Comparison of ENCODE assay signal across 8 cellular contexts in the genomic region with DNA sequence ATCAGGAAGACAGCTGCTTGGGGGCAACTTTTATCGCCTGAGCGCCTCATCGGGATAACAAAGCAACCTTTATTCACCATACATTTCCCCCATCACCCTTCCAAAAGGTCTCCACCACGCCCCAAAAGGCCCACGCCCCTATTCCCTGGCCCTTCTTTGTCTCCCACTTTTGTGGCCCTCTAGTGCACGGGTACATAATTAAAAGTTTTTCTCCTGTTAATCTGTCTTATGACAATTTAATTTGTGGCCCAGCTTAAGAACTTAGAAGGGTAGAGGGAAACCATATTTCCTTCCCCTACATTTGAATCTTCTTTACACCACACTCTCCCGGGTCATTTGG. TPM values are rescaled to one million over a fixed set of nuclear protein-coding genes. Genes with fewer than 3 reads are reported as not detected.
DNase-seq lines count a peak whose midpoint lies in the region; ATAC-seq and TF ChIP-seq lines count a peak whose summit lies in the region.

No MANE protein-coding gene starts in this region.

- H3K4me1 ChIP-seq in CD8-positive, alpha-beta T cell (ENCODE audit: insufficient read depth, low read length), result peaks cover 24% of the 10 kb centered on the region
- H3K4me1 ChIP-seq in subcutaneous abdominal adipose tissue (ENCODE audit: control insufficient read depth in 5 of 5, insufficient read depth in 5 of 5, low read length in 5 of 5), result peaks cover 5 to 32% (median 30%) of the 10 kb centered on the region in 5 donors

- H3K4me3 Mint-ChIP-seq in CD8-positive, alpha-beta T cell, result peak overlapping the region; percentile 87
- peak overlapping the region; percentile 85 for H3K4me3 Mint-ChIP-seq in activated naive CD8-positive, alpha-beta T cell treated with anti-CD3 and anti-CD28 coated beads for 36 hours

- intact Hi-C loops in CD8-positive, alpha-beta T cell (cut with DNase I, micrococcal nuclease), result loop anchor here (2.0 to 10.0 kb wide), 6 partner anchors 70 to 416 kb away; a partner anchor contains a TSS
- intact Hi-C loops in left colon (cut with DNase I, micrococcal nuclease), result no loop called here

- H3K27me3 Mint-ChIP-seq in CD8-positive, alpha-beta T cell (ENCODE audit: low read depth), result peaks cover 8% of the 10 kb centered on the region
- peaks cover 5% of the 10 kb centered on the region for H3K27me3 Mint-ChIP-seq in activated naive CD8-positive, alpha-beta T cell treated with anti-CD3 and anti-CD28 coated beads for 36 hours

- H3K27me3 ChIP-seq in CD8-positive, alpha-beta T cell (ENCODE audit: insufficient read depth, low read length), result no peaks in the 10 kb centered on the region
- H3K27me3 ChIP-seq in subcutaneous abdominal adipose tissue (ENCODE audit: control insufficient read depth in 5 of 5, insufficient read depth in 4 of 5, low read length in 5 of 5), result peaks cover 0 to 2% (median 0%) of the 10 kb centered on the region in 5 donors

- no peaks in the 10 kb centered on the region for H3K36me3 ChIP-seq in CD8-positive, alpha-beta T cell (ENCODE audit: insufficient read depth, low read length)
- peaks cover 0 to 1% (median under 1%) of the 10 kb centered on the region in 5 donors for H3K36me3 ChIP-seq in subcutaneous abdominal adipose tissue (ENCODE audit: control insufficient read depth in 5 of 5, insufficient read depth in 5 of 5, low read length in 5 of 5)

- CTCF ChIA-PET in CD8-positive, alpha-beta T cell (lab: Charles Lee), result interaction anchor here (0.6 to 5.2 kb wide), 34 partner anchors 10 to 613 kb away, joined by 3 to 44 read pairs (median 6); a partner anchor contains a TSS

- POLR2A ChIA-PET in CD8-positive, alpha-beta T cell (lab: Charles Lee), result interaction anchor here (0.9 to 3.0 kb wide), 6 partner anchors 9 to 217 kb away, joined by 3 to 13 read pairs (median 4); a partner anchor contains a TSS

- DNase-seq in CD8-positive, alpha-beta T cell, result peak in 2 of 7 experiments; percentile 17 to 30
- DNase-seq in NCI-H1694 treated with DMSO at 0.1 percent for 48 hours (lab: John Stamatoyannopoulos, UW) (peak; percentile 15), left colon (peak in 1 of 2 donors; percentile 27), GM10266 (ENCODE audit: extremely low spot score) (no peak), activated gamma-delta T cell (lab: John Stamatoyannopoulos, UW) (no peak)
- peak; percentile 27 for DNase-seq in activated naive CD8-positive, alpha-beta T cell treated with anti-CD3 and anti-CD28 coated beads for 36 hours

- peaks cover 8% of the 10 kb centered on the region for H3K36me3 Mint-ChIP-seq in CD8-positive, alpha-beta T cell
- H3K36me3 Mint-ChIP-seq in activated naive CD8-positive, alpha-beta T cell treated with anti-CD3 and anti-CD28 coated beads for 36 hours, result peaks cover 1% of the 10 kb centered on the region

- TF ChIP-seq CTCF in CD8-positive, alpha-beta T cell (IDR thresholded peaks at IDR 0.05), result no peak
- TF ChIP-seq CTCF in GM10266 (IDR thresholded peaks at IDR 0.05; ENCODE audit: control insufficient read depth, insufficient read depth, low read depth, missing control alignments), result no peak

- no peaks in the 10 kb centered on the region for H3K9me3 Mint-ChIP-seq in CD8-positive, alpha-beta T cell
- H3K9me3 Mint-ChIP-seq in activated naive CD8-positive, alpha-beta T cell treated with anti-CD3 and anti-CD28 coated beads for 36 hours, result no peaks in the 10 kb centered on the region

- H3K9me3 ChIP-seq in CD8-positive, alpha-beta T cell (ENCODE audit: low read length), result no peaks in the 10 kb centered on the region
- H3K9me3 ChIP-seq in subcutaneous abdominal adipose tissue (ENCODE audit: control insufficient read depth in 5 of 5, low read length in 5 of 5), result no peaks in the 10 kb centered on the region

- H3K9ac ChIP-seq in subcutaneous abdominal adipose tissue (ENCODE audit: low read length in 5 of 5), result peak overlapping the region; percentile 86 to 92 (median 90)

- H3K4me1 Mint-ChIP-seq in CD8-positive, alpha-beta T cell (ENCODE audit: low read depth), result peaks cover 44% of the 10 kb centered on the region
- peaks cover 22% of the 10 kb centered on the region for H3K4me1 Mint-ChIP-seq in activated naive CD8-positive, alpha-beta T cell treated with anti-CD3 and anti-CD28 coated beads for 36 hours

- peak overlapping the region; percentile 56 for H3K4me3 ChIP-seq in CD8-positive, alpha-beta T cell (ENCODE audit: low read depth, low read length)
- H3K4me3 ChIP-seq in subcutaneous abdominal adipose tissue (ENCODE audit: low read depth in 1 of 5, low read length in 5 of 5), result peak overlapping the region; percentile 66 to 88 (median 86)

- peak overlapping the region; percentile 86 for H3K27ac Mint-ChIP-seq in CD8-positive, alpha-beta T cell
- H3K27ac Mint-ChIP-seq in activated naive CD8-positive, alpha-beta T cell treated with anti-CD3 and anti-CD28 coated beads for 36 hours, result peak overlapping the region; percentile 64

- H3K27ac ChIP-seq in CD8-positive, alpha-beta T cell (ENCODE audit: low read depth, low read length), result peak overlapping the region; percentile 55
- H3K27ac ChIP-seq in subcutaneous abdominal adipose tissue (ENCODE audit: low read depth, low read length), result peak overlapping the region; percentile 78

- ATAC-seq in CD8-positive, alpha-beta T cell, result peak; percentile 2
- ATAC-seq in GM21447 (IDR thresholded peaks at IDR 0.05; ENCODE audit: unreplicated experiment) (peak; percentile 21), left colon (peak; percentile 33)

RNA-seq across cellular contexts. Expression of a gene that starts 0.6 kb away (rescaled TPM):
- total RNA-seq in CD8-positive, alpha-beta T cell, result 10 to 100 TPM; 20.2 to 21.8 TPM
- 10 to 100 TPM; 21.4 to 23.6 TPM for total RNA-seq in activated naive CD8-positive, alpha-beta T cell treated with anti-CD3 and anti-CD28 coated beads for 36 hours
- 1 to 10 TPM; 9.5 to 9.9 TPM for total RNA-seq in left colon

RNA-seq across cellular contexts. Expression of a gene that starts 20.8 kb away (rescaled TPM):
- 10 to 100 TPM; 15.7 to 16.7 TPM for total RNA-seq in CD8-positive, alpha-beta T cell
- 1 to 10 TPM; 4.3 to 5.9 TPM for total RNA-seq in activated naive CD8-positive, alpha-beta T cell treated with anti-CD3 and anti-CD28 coated beads for 36 hours
- 10 to 100 TPM in 1 of 2 donors, 1 to 10 TPM in 1; 7.9 to 11.0 TPM for total RNA-seq in left colon

RNA-seq across cellular contexts. Expression of a gene that starts 46.0 kb away (rescaled TPM):
- 10 to 100 TPM; 36.1 to 39.6 TPM for total RNA-seq in CD8-positive, alpha-beta T cell
- 10 to 100 TPM; 45.3 to 48.7 TPM for total RNA-seq in activated naive CD8-positive, alpha-beta T cell treated with anti-CD3 and anti-CD28 coated beads for 36 hours
- total RNA-seq in left colon, result 10 to 100 TPM; 85.0 to 98.5 TPM

Comparison
In these comparisons a context has a peak if more than half of its experiments do, and no peak if none do; other contexts are left out.
1. DNase-seq: peak in NCI-H1694 treated with DMSO at 0.1 percent for 48 hours (single experiment) and activated naive CD8-positive, alpha-beta T cell treated with anti-CD3 and anti-CD28 coated beads for 36 hours (single experiment); none in GM10266 (single experiment) and activated gamma-delta T cell (single experiment).
2. intact Hi-C loops: an anchor here in CD8-positive, alpha-beta T cell (2.0 to 10.0 kb wide); none called in left colon.
3. Peak in every context shown above with its lines, with median percentiles within 50 percentile points of each other: ATAC-seq.